Comparison of ENCODE assay signal across 9 cellular contexts in genomic region chrX:135420831-135421230, GRCh38. TPM values are rescaled to one million over a fixed set of nuclear protein-coding genes. Genes with fewer than 3 reads are reported as not detected.
DNase-seq lines count a peak whose midpoint lies in the region; ATAC-seq and TF ChIP-seq lines count a peak whose summit lies in the region.
"Had no signal": no experiment of that assay in that cellular context is flagged by ENCODE, and none has a peak within 500 bp of the region (broad histone marks: within the 10 kb centered on the region; RNA-seq: fewer than 3 reads in every experiment).

No MANE protein-coding gene starts in this region.

- no peak overlapping the region for H3K27ac ChIP-seq in hepatocyte
- H3K27ac ChIP-seq in osteoblast (ENCODE audit: low read depth, low read length): no peak overlapping the region

- ATAC-seq in activated naive CD4-positive, alpha-beta T cell treated with anti-CD3 and anti-CD28 coated beads, Interleukin-2, amount 50 U/mL, for 72 hours: no peak
- no peak for ATAC-seq in activated B cell treated with CpG ODN at 0.5 μM for 24 hours (ENCODE audit: low read depth)
- ATAC-seq in stimulated activated naive B cell treated with anti-CD40 and anti-IgM and Interleukin-4, amounts not matched to agents 10 μg/mL and 1 μg/mL and 100 μg/mL, for 72 hours (replicated peaks): no peak
- ATAC-seq in HG03139 (IDR thresholded peaks at IDR 0.05; ENCODE audit: unreplicated experiment): no peak

- H3K4me3 ChIP-seq in hepatocyte (no peak overlapping the region), osteoblast (ENCODE audit: insufficient read depth, low read length) (no peak overlapping the region)
- H3K4me3 ChIP-seq: mucosa of descending colon had no signal

- H3K27ac Mint-ChIP-seq in activated naive CD4-positive, alpha-beta T cell treated with anti-CD3 and anti-CD28 coated beads, Interleukin-2, amount 10 ng/mL, durations not matched to agents 7 days and 5 days: no peak overlapping the region
- no peak overlapping the region for H3K27ac Mint-ChIP-seq in activated naive CD4-positive, alpha-beta T cell treated with anti-CD3 and anti-CD28 coated beads, Interleukin-2, amount 50 U/mL, for 72 hours
- H3K27ac Mint-ChIP-seq in activated B cell treated with CpG ODN at 0.5 μM for 24 hours: no peak overlapping the region
- no peak overlapping the region for H3K27ac Mint-ChIP-seq in stimulated activated naive B cell treated with anti-CD40 and anti-IgM and Interleukin-4, amounts not matched to agents 10 μg/mL and 1 μg/mL and 100 μg/mL, for 72 hours

- intact Hi-C loops in activated B cell treated with CpG ODN at 0.5 μM for 24 hours (cut with micrococcal nuclease): loop anchor here (2.0 to 5.0 kb wide), 3 partner anchors 101 to 1076 kb away; partner anchors contain the start of genes HTATSF1, INTS6L and MMGT1

- H3K4me1 Mint-ChIP-seq in activated naive CD4-positive, alpha-beta T cell treated with anti-CD3 and anti-CD28 coated beads, Interleukin-2, amount 10 ng/mL, durations not matched to agents 7 days and 5 days: peaks cover 5% of the 10 kb centered on the region
- H3K4me1 Mint-ChIP-seq in activated B cell treated with CpG ODN at 0.5 μM for 24 hours: peaks cover 4% of the 10 kb centered on the region
- peaks cover 0 to 2% of the 10 kb centered on the region in 2 donors for H3K4me1 Mint-ChIP-seq in stimulated activated naive B cell treated with anti-CD40 and anti-IgM and Interleukin-4, amounts not matched to agents 10 μg/mL and 1 μg/mL and 100 μg/mL, for 72 hours

- no peaks in the 10 kb centered on the region for H3K36me3 Mint-ChIP-seq in activated naive CD4-positive, alpha-beta T cell treated with anti-CD3 and anti-CD28 coated beads, Interleukin-2, amount 10 ng/mL, durations not matched to agents 7 days and 5 days
- no peaks in the 10 kb centered on the region for H3K36me3 Mint-ChIP-seq in activated naive CD4-positive, alpha-beta T cell treated with anti-CD3 and anti-CD28 coated beads, Interleukin-2, amount 50 U/mL, for 72 hours
- no peaks in the 10 kb centered on the region for H3K36me3 Mint-ChIP-seq in activated B cell treated with CpG ODN at 0.5 μM for 24 hours (ENCODE audit: low read depth)
- H3K36me3 Mint-ChIP-seq in stimulated activated naive B cell treated with anti-CD40 and anti-IgM and Interleukin-4, amounts not matched to agents 10 μg/mL and 1 μg/mL and 100 μg/mL, for 72 hours: no peaks in the 10 kb centered on the region

- H3K4me2 ChIP-seq in hepatocyte: no peak overlapping the region
- no peak overlapping the region for H3K4me2 ChIP-seq in osteoblast (ENCODE audit: insufficient read depth, low read length)

- no peak for TF ChIP-seq CTCF in activated B cell treated with CpG ODN at 0.5 μM for 24 hours (IDR thresholded peaks at IDR 0.05)
- TF ChIP-seq CTCF in hepatocyte (IDR thresholded peaks at IDR 0.05; ENCODE audit: poor library complexity): no peak
- no peak for TF ChIP-seq CTCF in osteoblast (IDR thresholded peaks at IDR 0.05; ENCODE audit: extremely low read depth, low read depth, low read length)

- 82% methylated on average over 12 of the region's 12 CpGs for WGBS in hepatocyte (ENCODE audit: low lambda C conversion rate, missing lambda C conversion rate)

- no peaks in the 10 kb centered on the region for H3K9me3 Mint-ChIP-seq in activated naive CD4-positive, alpha-beta T cell treated with anti-CD3 and anti-CD28 coated beads, Interleukin-2, amount 10 ng/mL, durations not matched to agents 7 days and 5 days
- no peaks in the 10 kb centered on the region for H3K9me3 Mint-ChIP-seq in activated naive CD4-positive, alpha-beta T cell treated with anti-CD3 and anti-CD28 coated beads, Interleukin-2, amount 50 U/mL, for 72 hours
- no peaks in the 10 kb centered on the region for H3K9me3 Mint-ChIP-seq in activated B cell treated with CpG ODN at 0.5 μM for 24 hours
- no peaks in the 10 kb centered on the region for H3K9me3 Mint-ChIP-seq in stimulated activated naive B cell treated with anti-CD40 and anti-IgM and Interleukin-4, amounts not matched to agents 10 μg/mL and 1 μg/mL and 100 μg/mL, for 72 hours

- POLR2A ChIA-PET in activated B cell treated with CpG ODN at 0.5 μM for 24 hours (lab: Charles Lee): interaction anchor here (0.6 kb wide), 1 partner anchor 125 kb away, joined by 3 read pairs; no protein-coding TSS in a partner anchor

- no peaks in the 10 kb centered on the region for H3K9me3 ChIP-seq in hepatocyte (ENCODE audit: low read depth)
- H3K9me3 ChIP-seq in osteoblast (ENCODE audit: low read depth, low read length): no peaks in the 10 kb centered on the region
- H3K9me3 ChIP-seq: mucosa of descending colon had no signal

- DNase-seq in activated naive CD4-positive, alpha-beta T cell treated with anti-CD3 and anti-CD28 coated beads, Interleukin-2, amount 10 ng/mL, durations not matched to agents 7 days and 5 days: no peak
- no peak for DNase-seq in activated naive CD4-positive, alpha-beta T cell treated with anti-CD3 and anti-CD28 coated beads, Interleukin-2, amount 50 U/mL, for 72 hours (ENCODE audit: low spot score in 2 of 2)
- DNase-seq in activated B cell treated with CpG ODN at 0.5 μM for 24 hours (no peak), hepatocyte (ENCODE audit: low spot score) (no peak), osteoblast (ENCODE audit: insufficient read length, low spot score, missing footprints) (no peak)
- DNase-seq in stimulated activated naive B cell treated with anti-CD40 and anti-IgM and Interleukin-4, amounts not matched to agents 10 μg/mL and 1 μg/mL and 100 μg/mL, for 72 hours: no peak
- no peak for DNase-seq in effector CD8-positive, alpha-beta T cell (lab: John Stamatoyannopoulos, UW)

- CTCF ChIA-PET in activated naive CD4-positive, alpha-beta T cell treated with anti-CD3 and anti-CD28 coated beads, Interleukin-2, amount 10 ng/mL, durations not matched to agents 7 days and 5 days (lab: Charles Lee): no interaction called here
- CTCF ChIA-PET in activated B cell treated with CpG ODN at 0.5 μM for 24 hours (lab: Charles Lee): no interaction called here

- peaks cover 26% of the 10 kb centered on the region for H3K27me3 Mint-ChIP-seq in activated naive CD4-positive, alpha-beta T cell treated with anti-CD3 and anti-CD28 coated beads, Interleukin-2, amount 10 ng/mL, durations not matched to agents 7 days and 5 days
- H3K27me3 Mint-ChIP-seq in activated B cell treated with CpG ODN at 0.5 μM for 24 hours: peaks cover 5% of the 10 kb centered on the region
- H3K27me3 Mint-ChIP-seq in stimulated activated naive B cell treated with anti-CD40 and anti-IgM and Interleukin-4, amounts not matched to agents 10 μg/mL and 1 μg/mL and 100 μg/mL, for 72 hours: peaks cover 17 to 22% of the 10 kb centered on the region in 2 donors

- peak overlapping the region; percentile 69 for H3K4me3 Mint-ChIP-seq in activated naive CD4-positive, alpha-beta T cell treated with anti-CD3 and anti-CD28 coated beads, Interleukin-2, amount 10 ng/mL, durations not matched to agents 7 days and 5 days
- peak overlapping the region; percentile 64 for H3K4me3 Mint-ChIP-seq in activated B cell treated with CpG ODN at 0.5 μM for 24 hours
- H3K4me3 Mint-ChIP-seq in stimulated activated naive B cell treated with anti-CD40 and anti-IgM and Interleukin-4, amounts not matched to agents 10 μg/mL and 1 μg/mL and 100 μg/mL, for 72 hours: peak overlapping the region; percentile 47 to 72

- no peaks in the 10 kb centered on the region for H3K9me2 ChIP-seq in hepatocyte (replicated peaks; ENCODE audit: insufficient read depth)

- H2AFZ ChIP-seq in hepatocyte (peak overlapping the region; percentile 42), osteoblast (ENCODE audit: low read length) (no peak overlapping the region)

- H3K27me3 ChIP-seq in hepatocyte (no peaks in the 10 kb centered on the region), osteoblast (ENCODE audit: insufficient read depth, low read length) (no peaks in the 10 kb centered on the region)

- H3K79me2 ChIP-seq in hepatocyte (no peaks in the 10 kb centered on the region), osteoblast (ENCODE audit: insufficient read depth, low read length) (no peaks in the 10 kb centered on the region)

- H3K36me3 ChIP-seq in hepatocyte (replicated peaks; ENCODE audit: insufficient read depth, low read depth) (no peaks in the 10 kb centered on the region), osteoblast (ENCODE audit: insufficient read depth, low read length) (no peaks in the 10 kb centered on the region)

- H4K20me1 ChIP-seq in hepatocyte (ENCODE audit: insufficient read depth, poor library complexity, severe bottlenecking): no peaks in the 10 kb centered on the region
- no peaks in the 10 kb centered on the region for H4K20me1 ChIP-seq in osteoblast (ENCODE audit: insufficient read depth, low read length)

- H3K4me1 ChIP-seq in hepatocyte (ENCODE audit: insufficient read depth) (no peaks in the 10 kb centered on the region), osteoblast (ENCODE audit: insufficient read depth, low read length) (no peaks in the 10 kb centered on the region)

RNA-seq across cellular contexts. Expression of gene SMIM10L2A, which starts 0.9 kb away (rescaled TPM):
- under 1 TPM; 0.18 to 0.54 TPM for total RNA-seq in activated naive CD4-positive, alpha-beta T cell treated with anti-CD3 and anti-CD28 coated beads, Interleukin-2, amount 50 U/mL, for 72 hours
- 0.10 and 0.11 TPM in 2 replicates for total RNA-seq in activated B cell treated with CpG ODN at 0.5 μM for 24 hours
- 7.0 and 7.2 TPM in 2 replicates for total RNA-seq in hepatocyte
- polyA plus RNA-seq in hepatocyte: 4.2 and 5.0 TPM in 2 replicates
- total RNA-seq in osteoblast: under 0.01 and 0.29 TPM in 2 replicates
